In the genomic region with DNA sequence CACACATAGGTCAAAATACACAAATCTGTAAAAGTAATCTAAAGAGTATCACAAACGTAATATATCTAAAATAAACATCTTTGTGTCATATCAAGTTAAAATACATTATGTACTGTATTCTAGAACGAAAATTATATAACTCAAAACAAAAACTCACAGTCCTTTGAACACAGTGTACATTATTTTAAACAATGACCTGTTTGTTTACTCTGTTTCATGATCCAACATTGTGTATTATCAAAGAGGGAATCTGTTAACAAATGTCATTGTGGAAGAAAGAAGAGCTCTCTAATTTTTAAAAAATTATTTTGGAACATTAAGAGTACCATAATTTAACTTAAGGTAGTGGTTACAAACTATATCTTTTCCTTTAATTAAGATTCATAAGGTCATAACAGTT, we compare ENCODE assay signal across 21 cellular contexts.
DNase-seq lines count a peak whose midpoint lies in the region; ATAC-seq, FAIRE-seq and TF ChIP-seq lines count a peak whose summit lies in the region.
"Had no signal": no experiment of that assay in that cellular context is flagged by ENCODE, and none has a peak within 500 bp of the region (broad histone marks: within the 10 kb centered on the region; RNA-seq: fewer than 3 reads in every experiment).

No MANE protein-coding gene starts in this region.

- H2BK15ac ChIP-seq in mesendoderm (replicated peaks; ENCODE audit: low read depth) = no peak overlapping the region

- no peak overlapping the region for H2BK120ac ChIP-seq in mesendoderm (ENCODE audit: low read depth, low read length)

- H4K5ac ChIP-seq in mesendoderm (ENCODE audit: low read length) = no peak overlapping the region

- no peak overlapping the region for H4K8ac ChIP-seq in mesendoderm (ENCODE audit: low read depth, low read length)

- H3K79me2 ChIP-seq in mesendoderm (ENCODE audit: control insufficient read depth, insufficient read depth, low read length) = no peaks in the 10 kb centered on the region

- intact Hi-C loops in left ventricle myocardium inferior (cut with micrococcal nuclease) (no loop called here), cardiac septum (cut with DNase I) (loop anchor here (5.0 kb wide), 1 partner anchor 34 kb away; no protein-coding TSS in a partner anchor), kidney (cut with DNase I) (no loop called here)
- intact Hi-C loops in activated CD8-positive, alpha-beta T cell treated with anti-CD3 and anti-CD28 coated beads for 36 hours (cut with micrococcal nuclease) = no loop called here

- H3K9ac ChIP-seq in kidney (ENCODE audit: low read length in 2 of 2) = no peak overlapping the region
- no peak overlapping the region for H3K9ac ChIP-seq in mesendoderm (ENCODE audit: low read length)

- H3K4me1 Mint-ChIP-seq in activated CD8-positive, alpha-beta T cell treated with anti-CD3 and anti-CD28 coated beads for 36 hours (ENCODE audit: low read depth) = peaks cover 18% of the 10 kb centered on the region

- no peak overlapping the region for H3K4me2 ChIP-seq in mesendoderm (ENCODE audit: low read length)

- H3K27ac ChIP-seq in left ventricle myocardium inferior (replicated peaks) = peak overlapping the region; percentile 51
- H3K27ac ChIP-seq in caudate nucleus (ENCODE audit: low read depth, low read length) = peak overlapping the region; percentile 93
- no peak overlapping the region for H3K27ac ChIP-seq in kidney (ENCODE audit: low read depth in 2 of 2, low read length in 2 of 2)
- H3K27ac ChIP-seq in temporal lobe (ENCODE audit: low read depth, low read length) = peak overlapping the region; percentile 95
- no peak overlapping the region for H3K27ac ChIP-seq in mesendoderm (ENCODE audit: low read depth, low read length)
- H3K27ac ChIP-seq: prostate gland, thoracic aorta had no signal

- no peak overlapping the region for H3K4ac ChIP-seq in mesendoderm (ENCODE audit: low read depth, low read length)

- H3K9me3 Mint-ChIP-seq in activated CD8-positive, alpha-beta T cell treated with anti-CD3 and anti-CD28 coated beads for 36 hours = peaks cover 4% of the 10 kb centered on the region

- no peaks in the 10 kb centered on the region for H3K9me3 ChIP-seq in left ventricle myocardium inferior (replicated peaks)
- no peaks in the 10 kb centered on the region for H3K9me3 ChIP-seq in kidney (ENCODE audit: control insufficient read depth in 1 of 2, low read length in 2 of 2)
- H3K9me3 ChIP-seq: prostate gland, thoracic aorta had no signal

- H3K4me1 ChIP-seq in left ventricle myocardium inferior (peaks cover 50% of the 10 kb centered on the region), kidney (ENCODE audit: control insufficient read depth in 1 of 2, insufficient read depth in 1 of 2, low read depth in 1 of 2, low read length in 2 of 2) (peaks cover 0 to 4% of the 10 kb centered on the region in 2 donors), mesendoderm (ENCODE audit: control insufficient read depth, low read depth, low read length) (no peaks in the 10 kb centered on the region)
- H3K4me1 ChIP-seq: prostate gland had no signal

- ATAC-seq in activated CD8-positive, alpha-beta T cell treated with anti-CD3 and anti-CD28 coated beads for 36 hours = no peak
- ATAC-seq: left ventricle myocardium superior had no signal

- peaks cover 6% of the 10 kb centered on the region for H3K79me1 ChIP-seq in mesendoderm (ENCODE audit: low read length)

- DNase-seq in left ventricle myocardium inferior (no peak), cardiac septum (ENCODE audit: low spot score) (no peak), caudate nucleus (lab: John Stamatoyannopoulos, UW) (peak in 1 of 61 donors; percentile 3), kidney (no peak), T-helper 1 cell (no peak), mesendoderm (no peak)
- no peak for DNase-seq in activated CD8-positive, alpha-beta T cell treated with anti-CD3 and anti-CD28 coated beads for 36 hours
- DNase-seq: activated CD4-positive, CD25-positive, alpha-beta regulatory T cell treated with anti-CD3 and anti-CD28 coated beads, Interleukin-2, amount 50 U/mL, for 72 hours; AML-193; CD4-positive, alpha-beta memory T cell; H7; left ventricle myocardium superior; NCI-H1048; NCI-H187; NCI-H774; stimulated activated naive CD4-positive, alpha-beta T cell had no signal

- H3K18ac ChIP-seq in mesendoderm (ENCODE audit: low read length) = no peak overlapping the region

- H2AK5ac ChIP-seq in mesendoderm (ENCODE audit: low read length) = no peak overlapping the region

- H3K27me3 Mint-ChIP-seq in activated CD8-positive, alpha-beta T cell treated with anti-CD3 and anti-CD28 coated beads for 36 hours = no peaks in the 10 kb centered on the region
- H3K27me3 Mint-ChIP-seq: CD4-positive, alpha-beta memory T cell had no signal

- CTCF ChIA-PET in activated CD8-positive, alpha-beta T cell treated with anti-CD3 and anti-CD28 coated beads for 36 hours (lab: Charles Lee) = interaction anchor here (1.6 kb wide), 1 partner anchor 18 kb away, joined by 3 read pairs; no protein-coding TSS in a partner anchor

- no peak overlapping the region for H3K4me3 Mint-ChIP-seq in activated CD8-positive, alpha-beta T cell treated with anti-CD3 and anti-CD28 coated beads for 36 hours
- H3K4me3 Mint-ChIP-seq: activated naive CD4-positive, alpha-beta T cell treated with anti-CD3 and anti-CD28 coated beads for 36 hours had no signal

- H3K36me3 Mint-ChIP-seq in activated CD8-positive, alpha-beta T cell treated with anti-CD3 and anti-CD28 coated beads for 36 hours (ENCODE audit: low read depth) = peaks cover 14% of the 10 kb centered on the region

- FAIRE-seq in kidney (lab: Jason Lieb, UNC) = peak; percentile 62
- FAIRE-seq: GM12878 had no signal

- no peaks in the 10 kb centered on the region for H3K27me3 ChIP-seq in left ventricle myocardium inferior (ENCODE audit: low read depth)
- no peaks in the 10 kb centered on the region for H3K27me3 ChIP-seq in mesendoderm (ENCODE audit: insufficient read depth, low read length, poor library complexity)

- POLR2A ChIA-PET in activated CD8-positive, alpha-beta T cell treated with anti-CD3 and anti-CD28 coated beads for 36 hours (lab: Charles Lee) = no interaction called here

- H3K56ac ChIP-seq in mesendoderm (ENCODE audit: low read length) = no peak overlapping the region

- H3K36me3 ChIP-seq in left ventricle myocardium inferior = no peaks in the 10 kb centered on the region
- H3K36me3 ChIP-seq in kidney (ENCODE audit: control insufficient read depth in 1 of 2, insufficient read depth in 2 of 2, low read length in 2 of 2) = no peaks in the 10 kb centered on the region
- no peaks in the 10 kb centered on the region for H3K36me3 ChIP-seq in mesendoderm (ENCODE audit: control insufficient read depth, insufficient read depth, low read length)
- H3K36me3 ChIP-seq: prostate gland, thoracic aorta had no signal

- TF ChIP-seq CTCF in left ventricle myocardium inferior (IDR thresholded peaks at IDR 0.05; ENCODE audit: borderline replicate concordance) (no peak), kidney (IDR thresholded peaks at IDR 0.05; ENCODE audit: borderline replicate concordance, extremely low read depth, insufficient read depth) (no peak)
- TF ChIP-seq CTCF in activated CD8-positive, alpha-beta T cell treated with anti-CD3 and anti-CD28 coated beads for 36 hours (IDR thresholded peaks at IDR 0.05) = no peak

- H3K27ac Mint-ChIP-seq in activated CD8-positive, alpha-beta T cell treated with anti-CD3 and anti-CD28 coated beads for 36 hours = no peak overlapping the region
- H3K27ac Mint-ChIP-seq: activated naive CD4-positive, alpha-beta T cell treated with anti-CD3 and anti-CD28 coated beads for 36 hours; CD4-positive, alpha-beta memory T cell had no signal

- no peak overlapping the region for H3K23ac ChIP-seq in mesendoderm (ENCODE audit: low read length)

- no CpG with 5 or more reads among the region's 2 CpGs for WGBS in mesendoderm (ENCODE audit: extremely low coverage, insufficient coverage, low lambda C conversion rate)

- H3K4me3 ChIP-seq in left ventricle myocardium inferior (no peak overlapping the region), kidney (ENCODE audit: low read length in 2 of 2) (no peak overlapping the region), mesendoderm (ENCODE audit: low read length) (no peak overlapping the region)
- H3K4me3 ChIP-seq: GM12878, prostate gland, thoracic aorta had no signal

- no peak overlapping the region for H2BK5ac ChIP-seq in mesendoderm (ENCODE audit: low read length)

Comparison
In these comparisons a context has a peak if more than half of its experiments do, and no peak if none do; other contexts are left out.
1. H3K27ac ChIP-seq: peak in left ventricle myocardium inferior (single experiment), caudate nucleus (single experiment) and temporal lobe (single experiment); none in kidney (0 of 2) and mesendoderm (single experiment).